In genomic region chr22:18110944-18111758, GRCh38 we compare ENCODE assay signal across 8 cellular contexts. TPM values are rescaled to one million over a fixed set of nuclear protein-coding genes. Genes with fewer than 3 reads are reported as not detected.
DNase-seq lines count a peak whose midpoint lies in the region; ATAC-seq and TF ChIP-seq lines count a peak whose summit lies in the region.

No MANE protein-coding gene starts in this region.

- peaks cover 3% of the 10 kb centered on the region for H3K36me3 Mint-ChIP-seq in activated T-cell treated with anti-CD3 and anti-CD28 coated beads, Interleukin-2, amount 50 U/mL, for 4 hours (ENCODE audit: insufficient read depth)

- peaks cover 30% of the 10 kb centered on the region for H3K4me1 Mint-ChIP-seq in activated T-cell treated with anti-CD3 and anti-CD28 coated beads, Interleukin-2, amount 50 U/mL, for 4 hours (ENCODE audit: low read depth)

- ATAC-seq in activated T-cell treated with anti-CD3 and anti-CD28 coated beads, Interleukin-2, amount 50 U/mL, for 4 hours: no peak
- ATAC-seq in upper lobe of right lung (peak; percentile 14), GM18868 (IDR thresholded peaks at IDR 0.05; ENCODE audit: unreplicated experiment) (no peak)

- intact Hi-C loops in upper lobe of right lung (cut with DNase I): no loop called here

- peaks cover 24% of the 10 kb centered on the region for H3K27me3 Mint-ChIP-seq in activated T-cell treated with anti-CD3 and anti-CD28 coated beads, Interleukin-2, amount 50 U/mL, for 4 hours (ENCODE audit: low read depth)

- TF ChIP-seq CTCF in upper lobe of right lung (IDR thresholded peaks at IDR 0.05): no peak

- H3K36me3 ChIP-seq in mesodermal cell (ENCODE audit: control insufficient read depth, insufficient read depth, low read length) (no peaks in the 10 kb centered on the region), upper lobe of right lung (no peaks in the 10 kb centered on the region)

- H3K4me3 Mint-ChIP-seq in activated T-cell treated with anti-CD3 and anti-CD28 coated beads, Interleukin-2, amount 50 U/mL, for 4 hours: peak overlapping the region; percentile 59

- peaks cover 4% of the 10 kb centered on the region for H3K4me1 ChIP-seq in mesodermal cell (ENCODE audit: control insufficient read depth, insufficient read depth, low read length, poor library complexity, severe bottlenecking)
- H3K4me1 ChIP-seq in upper lobe of right lung: peaks cover 14% of the 10 kb centered on the region

- H3K27ac ChIP-seq in cingulate gyrus (ENCODE audit: low read depth, low read length) (peak overlapping the region; percentile 39), mesodermal cell (ENCODE audit: low read depth, low read length, severe bottlenecking) (no peak overlapping the region), upper lobe of right lung (no peak overlapping the region)

- DNase-seq in activated T-cell treated with anti-CD3 and anti-CD28 coated beads, Interleukin-2, amount 50 U/mL, for 4 hours: no peak
- DNase-seq in activated T-cell treated with anti-CD3 and anti-CD28 coated beads, Interleukin-2, amount 50 U/mL, for 48 hours: no peak
- no peak for DNase-seq in upper lobe of right lung
- no peak for DNase-seq in nucleus accumbens (lab: John Stamatoyannopoulos, UW)
- DNase-seq in UCSD-AML1 (lab: John Stamatoyannopoulos, UW; ENCODE audit: unreplicated experiment): no peak

- H3K9me3 Mint-ChIP-seq in activated T-cell treated with anti-CD3 and anti-CD28 coated beads, Interleukin-2, amount 50 U/mL, for 4 hours: no peaks in the 10 kb centered on the region

- peak overlapping the region; percentile 33 for H3K4me3 ChIP-seq in mesodermal cell (ENCODE audit: extremely low read depth, insufficient read depth, low read length, poor library complexity, severe bottlenecking)
- peak overlapping the region; percentile 46 for H3K4me3 ChIP-seq in upper lobe of right lung

- H3K9me3 ChIP-seq in mesodermal cell (ENCODE audit: control insufficient read depth, low read length) (no peaks in the 10 kb centered on the region), upper lobe of right lung (no peaks in the 10 kb centered on the region)

- peaks cover 18% of the 10 kb centered on the region for H3K27me3 ChIP-seq in upper lobe of right lung

- WGBS in mesodermal cell (ENCODE audit: insufficient coverage in 2 of 2), 2 experiments: 44 to 55% methylated on average over 34 to 37 of the region's 41 CpGs

RNA-seq across cellular contexts. Expression of gene TUBA8, which starts 0.5 kb away (rescaled TPM):
- total RNA-seq in activated T-cell treated with anti-CD3 and anti-CD28 coated beads, Interleukin-2, amount 50 U/mL, for 4 hours: 1 to 10 TPM; 1.5 to 3.9 (median 2.1) TPM
- polyA plus RNA-seq in mesodermal cell (2013, experiment 1 of 2): 0.63 TPM
- 0.15 TPM for polyA plus RNA-seq in mesodermal cell (2013, experiment 2 of 2)
- 1.7 TPM for total RNA-seq in upper lobe of right lung

RNA-seq across cellular contexts. Expression of gene PEX26, which starts 33.4 kb away (rescaled TPM):
- total RNA-seq in activated T-cell treated with anti-CD3 and anti-CD28 coated beads, Interleukin-2, amount 50 U/mL, for 4 hours: 10 to 100 TPM; 51.3 to 68.3 (median 58.2) TPM
- 20.7 TPM for polyA plus RNA-seq in mesodermal cell (2013, experiment 1 of 2)
- polyA plus RNA-seq in mesodermal cell (2013, experiment 2 of 2): 16.5 TPM
- 35.5 TPM for total RNA-seq in upper lobe of right lung

RNA-seq across cellular contexts. Expression of gene USP18, which starts 38.8 kb away (rescaled TPM):
- total RNA-seq in activated T-cell treated with anti-CD3 and anti-CD28 coated beads, Interleukin-2, amount 50 U/mL, for 4 hours: 1 to 10 TPM; 1.7 to 6.6 (median 2.9) TPM
- polyA plus RNA-seq in mesodermal cell (2013, experiment 1 of 2): 0.37 TPM
- polyA plus RNA-seq in mesodermal cell (2013, experiment 2 of 2): 0.30 TPM
- total RNA-seq in upper lobe of right lung: 11.1 TPM
